In the genomic region with DNA sequence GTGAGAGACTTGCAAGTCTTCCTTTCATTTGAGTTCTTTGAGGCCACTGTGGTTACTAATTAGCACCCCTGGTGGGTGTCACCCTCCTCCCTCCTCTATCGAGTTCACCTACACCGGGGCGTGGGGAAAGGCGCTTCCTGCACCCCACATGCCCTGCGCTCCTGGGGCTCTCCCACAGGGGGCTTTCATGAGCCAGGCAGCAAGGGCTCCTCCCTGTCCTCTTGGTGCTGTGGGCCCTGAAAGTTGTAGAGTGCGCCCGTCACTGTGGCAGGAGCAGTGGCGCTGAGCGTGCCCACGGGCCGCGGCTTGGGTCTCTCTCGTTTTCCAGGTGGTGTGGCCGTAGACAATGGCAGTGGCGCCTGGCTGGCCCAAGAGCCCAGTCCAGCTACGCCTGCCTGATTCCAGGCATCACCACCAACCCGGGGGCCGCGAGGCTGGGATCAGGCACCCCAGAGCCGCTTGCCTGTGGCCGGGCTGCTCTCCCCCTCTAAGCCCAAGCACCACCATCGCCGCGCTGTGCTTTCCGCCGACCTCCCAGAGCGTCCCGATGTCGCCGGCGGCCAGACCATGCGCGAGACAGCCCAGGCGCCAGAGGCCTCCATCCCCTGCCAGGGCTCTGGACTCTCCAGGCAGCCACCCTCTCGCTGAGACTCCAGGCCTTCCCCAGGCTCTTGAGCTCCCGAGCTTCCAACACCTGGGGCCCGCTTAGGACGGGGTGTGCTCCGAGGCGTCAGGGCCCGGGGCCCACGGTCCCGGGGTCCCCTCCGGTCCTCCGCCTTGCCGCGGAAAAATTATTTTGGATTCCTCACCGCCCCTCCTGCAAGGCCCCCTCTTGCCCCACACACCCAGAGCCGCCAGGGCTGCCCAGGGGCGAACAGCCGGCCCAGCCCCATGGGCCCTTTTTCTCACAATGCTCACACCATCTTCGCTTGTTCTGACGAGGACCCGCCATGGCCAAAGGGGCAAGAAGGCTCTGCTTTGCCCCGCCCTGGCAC, we compare ENCODE assay signal across 8 cellular contexts. TPM values are rescaled to one million over a fixed set of nuclear protein-coding genes. Genes with fewer than 3 reads are reported as not detected.
DNase-seq lines count a peak whose midpoint lies in the region; ATAC-seq and TF ChIP-seq lines count a peak whose summit lies in the region.
"Not testable (repeated sequence)": the region's sequence is repeated elsewhere in the genome, so short reads cannot be mapped to it uniquely, and the experiment has no call there.

No MANE protein-coding gene starts in this region.

- H2AFZ ChIP-seq in OCI-LY7 (ENCODE audit: low read length) = not testable (repeated sequence)

- H3K27me3 Mint-ChIP-seq in naive B cell = not testable (repeated sequence)

- peak overlapping the region in 7 of 8 donors; percentile 44 to 88 (median 55) for H3K4me3 Mint-ChIP-seq in naive B cell

- H3K9me2 ChIP-seq in OCI-LY7 (ENCODE audit: insufficient read depth, low read length) = not testable (repeated sequence)

- 70 to 79% (median 75%) methylated on average over 32 to 55 of the region's 55 CpGs for WGBS in stomach, 5 donors

- not testable (repeated sequence) for TF ChIP-seq POLR2A in stomach (IDR thresholded peaks at IDR 0.05)

- H3K9me3 Mint-ChIP-seq in naive B cell = peaks cover 8 to 21% (median 12%) of the 10 kb centered on the region in 7 donors

- TF ChIP-seq EP300 in stomach (IDR thresholded peaks at IDR 0.05) = not testable (repeated sequence)

- CTCF ChIA-PET in OCI-LY7 (lab: Charles Lee; ENCODE audit: unreplicated experiment) = not testable (repeated sequence)

- H3K79me2 ChIP-seq in OCI-LY7 (ENCODE audit: insufficient read depth, low read depth, low read length) = not testable (repeated sequence)

- H3K36me3 Mint-ChIP-seq in naive B cell = peaks cover 0 to 14% of the 10 kb centered on the region in 2 donors

- peak; percentile 100 for ATAC-seq in GM19468 (IDR thresholded peaks at IDR 0.05; ENCODE audit: extremely low read depth, unreplicated experiment)
- peak; percentile 100 for ATAC-seq in HG03045 (IDR thresholded peaks at IDR 0.05; ENCODE audit: unreplicated experiment)
- ATAC-seq in naive B cell (ENCODE audit: low read depth in 2 of 2) = peak; percentile 88 to 97

- peak overlapping the region; percentile 37 for H3K4me3 ChIP-seq in GM12865 (ENCODE audit: low read depth, low read length)
- H3K4me3 ChIP-seq in OCI-LY7 (ENCODE audit: low read depth, low read length, poor library complexity, severe bottlenecking) = peak overlapping the region; percentile 41
- peak overlapping the region; percentile 16 for H3K4me3 ChIP-seq in epithelial cell of proximal tubule (ENCODE audit: low read depth, low read length)
- H3K4me3 ChIP-seq in stomach = not testable (repeated sequence)

- peaks cover 0 to 12% (median 0%) of the 10 kb centered on the region in 3 donors for H3K27me3 ChIP-seq in stomach

- TF ChIP-seq CTCF in GM12865 (IDR thresholded peaks at IDR 0.05; ENCODE audit: insufficient read depth, low read depth, low read length, missing control alignments) = peak; percentile 12
- TF ChIP-seq CTCF in OCI-LY7 (conservative IDR thresholded peaks at IDR 0.05; ENCODE audit: low read length); epithelial cell of proximal tubule (conservative IDR thresholded peaks at IDR 0.05; ENCODE audit: low read depth, low read length); stomach (IDR thresholded peaks at IDR 0.05): not testable (repeated sequence)

- not testable (repeated sequence) for H3K4me1 Mint-ChIP-seq in naive B cell

- intact Hi-C loops in OCI-LY7 (cut with micrococcal nuclease; ENCODE audit: unreplicated experiment); stomach (cut with DNase I; ENCODE audit: low total_unique reads): not testable (repeated sequence)

- BruUV-seq in OCI-LY7 (replicated peaks; lab: Mats Ljungman, UMichigan) = not testable (repeated sequence)

- not testable (repeated sequence) for H3K27ac Mint-ChIP-seq in naive B cell

- not testable (repeated sequence) for H3K4me1 ChIP-seq in OCI-LY7 (ENCODE audit: insufficient read depth, low read length, poor library complexity, severe bottlenecking); stomach

- not testable (repeated sequence) for H4K20me1 ChIP-seq in OCI-LY7 (ENCODE audit: insufficient read depth, low read length)

- POLR2A ChIA-PET in OCI-LY7 (lab: Charles Lee) = not testable (repeated sequence)

- H3K27ac ChIP-seq in OCI-LY7 (ENCODE audit: low read depth, low read length, poor library complexity, severe bottlenecking) = peak overlapping the region; percentile 54
- not testable (repeated sequence) for H3K27ac ChIP-seq in stomach

- DNase-seq in GM12865 (ENCODE audit: low read depth) (peak; percentile 93), OCI-LY7 (ENCODE audit: low spot score) (peak; percentile 46), naive B cell (peak; percentile 19), stomach (peak; percentile 42)
- peak; percentile 54 to 61 for DNase-seq in activated T-cell treated with anti-CD3 and anti-CD28 coated beads, Interleukin-2, amount 50 U/mL, for 48 hours
- DNase-seq in epithelial cell of proximal tubule (ENCODE audit: low read depth) = not testable (repeated sequence)

- not testable (repeated sequence) for H3K9me3 ChIP-seq in OCI-LY7 (ENCODE audit: low read length)
- peaks cover 3 to 49% (median 36%) of the 10 kb centered on the region in 4 donors for H3K9me3 ChIP-seq in stomach

- peak overlapping the region; percentile 55 for H3K4me2 ChIP-seq in OCI-LY7 (ENCODE audit: low read length)

- H3K36me3 ChIP-seq in OCI-LY7 (ENCODE audit: insufficient read depth, low read length); stomach: not testable (repeated sequence)

RNA-seq across cellular contexts. Expression of a gene that starts 46.0 kb away (rescaled TPM):
- 10.5 and 21.3 TPM in 2 replicates for total RNA-seq in OCI-LY7 (2014; rRNA removed; shearing (Covaris generic))
- total RNA-seq in OCI-LY7 (2022) (25.8 and 28.6 TPM in 2 replicates), epithelial cell of proximal tubule (1.1 and 4.7 TPM in 2 replicates), stomach (10 to 100 TPM in 3 of 5 donors, 1 to 10 TPM in 1, not detected in 1; 5.8 to 29.3 (median 19.6) TPM)
- polyA plus RNA-seq in naive B cell (ENCODE audit: low read depth in 6 of 6) (1 to 10 TPM; 1.7 to 7.1 (median 3.5) TPM), stomach (10 to 100 TPM in 1 of 3 donors, 1 to 10 TPM in 2; 3.7 to 31.2 (median 6.0) TPM)
